8 cellular contexts compared by ENCODE assay signal in genomic region chr1:65253800-65254319, GRCh38. TPM values are rescaled to one million over a fixed set of nuclear protein-coding genes. Genes with fewer than 3 reads are reported as not detected.
DNase-seq lines count a peak whose midpoint lies in the region; ATAC-seq and TF ChIP-seq lines count a peak whose summit lies in the region.

No MANE protein-coding gene starts in this region.

- ATAC-seq in GM19455 (IDR thresholded peaks at IDR 0.05; ENCODE audit: unreplicated experiment) (peak; percentile 47), mucosa of descending colon (peak; percentile 32)

- H3K9me3 ChIP-seq in HUES48 (ENCODE audit: control insufficient read depth, insufficient read depth, low read length) (no peaks in the 10 kb centered on the region), breast epithelium (no peaks in the 10 kb centered on the region), mucosa of descending colon (no peaks in the 10 kb centered on the region)

- TF ChIP-seq CTCF in C4-2B (conservative IDR thresholded peaks at IDR 0.05) (no peak), breast epithelium (IDR thresholded peaks at IDR 0.05) (no peak), mucosa of descending colon (IDR thresholded peaks at IDR 0.05) (no peak)

- DNase-seq in breast epithelium (ENCODE audit: low spot score in 2 of 2) (no peak), mucosa of descending colon (no peak), NCI-H1930 (lab: John Stamatoyannopoulos, UW) (no peak), NCI-H2227 (lab: John Stamatoyannopoulos, UW; ENCODE audit: unreplicated experiment) (no peak), foreskin melanocyte (no peak)

- TF ChIP-seq POLR2A in breast epithelium (IDR thresholded peaks at IDR 0.05) = no peak

- H3K27me3 ChIP-seq in HUES48 (ENCODE audit: control insufficient read depth, insufficient read depth, low read length) (peaks cover 28% of the 10 kb centered on the region), breast epithelium (no peaks in the 10 kb centered on the region)

- H3K4me3 ChIP-seq in HUES48 (ENCODE audit: low read depth, low read length) (peak overlapping the region; percentile 72), breast epithelium (peak overlapping the region; percentile 68 to 94 (median 78)), mucosa of descending colon (no peak overlapping the region)

- H3K27ac ChIP-seq in C4-2B = peak overlapping the region; percentile 38
- no peak overlapping the region for H3K27ac ChIP-seq in HUES48 (ENCODE audit: low read depth, low read length)
- peak overlapping the region; percentile 40 to 56 for H3K27ac ChIP-seq in breast epithelium

- H3K4me1 ChIP-seq in HUES48 (ENCODE audit: control insufficient read depth, insufficient read depth, low read length) (peaks cover 10% of the 10 kb centered on the region), breast epithelium (peaks cover 5 to 8% of the 10 kb centered on the region in 2 donors), mucosa of descending colon (ENCODE audit: low read depth) (peaks cover 5% of the 10 kb centered on the region)

- H3K9ac ChIP-seq in HUES48 (ENCODE audit: low read depth, low read length) = no peak overlapping the region

- intact Hi-C loops in breast epithelium (cut with DNase I; ENCODE audit: low total_unique reads) = no loop called here
- intact Hi-C loops in mucosa of descending colon (cut with DNase I, micrococcal nuclease) = no loop called here

- H3K36me3 ChIP-seq in HUES48 (ENCODE audit: control insufficient read depth, insufficient read depth, low read length) (no peaks in the 10 kb centered on the region), breast epithelium (no peaks in the 10 kb centered on the region), mucosa of descending colon (ENCODE audit: low read depth) (no peaks in the 10 kb centered on the region)

RNA-seq across cellular contexts. Expression of gene DNAJC6, which starts 55.5 kb away (rescaled TPM):
- 1 to 10 TPM in 2 of 3 donors, under 1 TPM in 1; 0.96 to 6.2 (median 4.2) TPM for total RNA-seq in breast epithelium
- 1 to 10 TPM; 1.6 to 9.6 (median 1.8) TPM for total RNA-seq in mucosa of descending colon
